In genomic region chr16:80362816-80363215, GRCh38 we compare ENCODE assay signal across 9 cellular contexts.
"Had no signal": no experiment of that assay in that cellular context is flagged by ENCODE, and none has a peak within 500 bp of the region (broad histone marks: within the 10 kb centered on the region; RNA-seq: fewer than 3 reads in every experiment).

No MANE protein-coding gene starts in this region.

- H2AFZ ChIP-seq: GM23248 had no signal

- H3K4me1 Mint-ChIP-seq: IgD-negative memory B cell had no signal

- H3K4me3 Mint-ChIP-seq: HFFc6, IgD-negative memory B cell had no signal

- H3K4me2 ChIP-seq: KMS-11 had no signal

- DNase-seq: GM23248, GOT3, H7, HCEC 1CT, HFFc6, KBM-7 had no signal

- H3K27ac Mint-ChIP-seq: HFFc6, IgD-negative memory B cell had no signal

- H3K9ac ChIP-seq: GM23248, KMS-11 had no signal

- H3K4me3 ChIP-seq: GM23248 had no signal

- H3K27ac ChIP-seq: GM23248, HL-60, KMS-11 had no signal

- H3K9me3 Mint-ChIP-seq: HFFc6 had no signal
